16 cellular contexts compared by ENCODE assay signal in the genomic region with DNA sequence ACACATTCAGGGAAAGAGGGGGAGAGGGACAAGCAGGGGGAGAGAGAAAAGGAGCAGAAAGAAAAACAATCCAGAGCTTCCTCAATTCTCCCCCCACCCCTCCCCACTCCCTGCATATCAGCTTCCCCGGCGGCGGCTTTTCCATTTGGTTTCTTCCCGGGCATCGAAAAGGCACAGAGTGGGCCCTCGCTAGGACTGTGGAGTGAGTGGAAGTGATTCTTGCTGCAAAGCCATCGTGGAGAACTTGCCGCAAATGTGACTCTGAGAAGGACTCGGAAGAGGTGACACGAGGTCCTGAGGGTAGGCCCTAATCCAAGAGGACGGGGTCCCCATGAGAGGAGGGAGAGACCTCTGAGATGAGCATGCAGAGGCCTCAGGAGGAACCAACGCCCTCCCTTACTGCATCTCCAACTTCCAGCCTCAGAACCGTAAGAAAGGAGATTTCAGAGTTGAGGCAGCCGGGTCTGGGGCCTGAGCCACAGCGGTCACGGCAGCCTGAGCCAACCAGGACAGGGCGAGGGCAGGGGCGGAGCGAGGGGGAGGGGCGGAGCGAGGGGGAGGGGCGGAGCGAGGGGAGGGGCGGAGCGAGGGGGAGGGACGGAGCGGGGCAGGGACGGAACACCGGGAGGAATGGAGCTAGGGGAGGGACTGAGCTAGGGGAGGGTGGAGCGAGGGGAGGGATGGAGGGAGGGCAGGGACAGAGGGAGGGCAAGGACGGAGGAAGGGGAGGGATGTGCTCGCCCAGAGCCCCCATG. TPM values are rescaled to one million over a fixed set of nuclear protein-coding genes. Genes with fewer than 3 reads are reported as not detected.
DNase-seq lines count a peak whose midpoint lies in the region; ATAC-seq and TF ChIP-seq lines count a peak whose summit lies in the region.
"Had no signal": no experiment of that assay in that cellular context is flagged by ENCODE, and none has a peak within 500 bp of the region (broad histone marks: within the 10 kb centered on the region; RNA-seq: fewer than 3 reads in every experiment).

No MANE protein-coding gene starts in this region.

- TF ChIP-seq POLR2A in Peyer's patch (IDR thresholded peaks at IDR 0.05), result no peak

- H3K27ac Mint-ChIP-seq in nephron progenitor cell, result peak overlapping the region; percentile 73
- no peak overlapping the region for H3K27ac Mint-ChIP-seq in Caco-2 (ENCODE audit: unreplicated experiment)
- H3K27ac Mint-ChIP-seq: B cell; IgD-negative memory B cell; memory B cell; stimulated activated memory B cell treated with anti-CD40 and anti-IgM and Interleukin-4, amounts not matched to agents 10 μg/mL and 1 μg/mL and 100 μg/mL, for 72 hours had no signal

- TF ChIP-seq CTCF in Peyer's patch (IDR thresholded peaks at IDR 0.05) (no peak), heart right ventricle (IDR thresholded peaks at IDR 0.05) (no peak), nephron progenitor cell (IDR thresholded peaks at IDR 0.05) (no peak), Caco-2 (IDR thresholded peaks at IDR 0.05; ENCODE audit: insufficient read depth in 1 of 2, low read depth in 1 of 2, low read length in 1 of 2, severe bottlenecking in 1 of 2, unreplicated experiment in 1 of 2) (no peak)

- peak; percentile 51 for DNase-seq in AG20443 (ENCODE audit: low spot score)
- DNase-seq in Peyer's patch, result peak in 2 of 3 donors; percentile 44 to 46
- peak; percentile 34 to 40 for DNase-seq in heart right ventricle
- no peak for DNase-seq in nephron progenitor cell
- DNase-seq in Caco-2, result no peak
- DNase-seq in stimulated activated naive CD8-positive, alpha-beta T cell treated with anti-CD3 and anti-CD28 coated beads, Interleukin-15, Interleukin-2, amounts not matched to agents 100 U/mL and 50 U/mL, for 24 hours, result no peak
- DNase-seq: NCI-H1436 treated with DMSO at 0.1 percent for 48 hours, NCI-H526, SHP77 treated with DMSO at 0.1 percent for 48 hours had no signal

- no peaks in the 10 kb centered on the region for H3K27me3 ChIP-seq in Peyer's patch
- peaks cover 0 to 16% (median 0%) of the 10 kb centered on the region in 7 donors for H3K27me3 ChIP-seq in heart right ventricle
- H3K27me3 ChIP-seq in Caco-2 (replicated peaks; ENCODE audit: control insufficient read depth, insufficient read depth, low read length), result no peaks in the 10 kb centered on the region

- H3K36me3 ChIP-seq in Peyer's patch, result peaks cover 0 to 16% (median 0%) of the 10 kb centered on the region in 3 donors
- peaks cover 0 to 24% (median 4%) of the 10 kb centered on the region in 9 donors for H3K36me3 ChIP-seq in heart right ventricle
- H3K36me3 ChIP-seq in Caco-2 (ENCODE audit: control insufficient read depth, insufficient read depth, low read length), result no peaks in the 10 kb centered on the region; the same call in 1 of the 2 replicates

- ATAC-seq in heart right ventricle (peak; percentile 30 to 86 (median 76)), HG02610 (IDR thresholded peaks at IDR 0.05; ENCODE audit: unreplicated experiment) (no peak), HG02870 (IDR thresholded peaks at IDR 0.05; ENCODE audit: unreplicated experiment) (no peak)
- no peak for ATAC-seq in stimulated activated naive CD8-positive, alpha-beta T cell treated with anti-CD3 and anti-CD28 coated beads, Interleukin-15, Interleukin-2, amounts not matched to agents 100 U/mL and 50 U/mL, for 24 hours
- ATAC-seq: stimulated activated memory B cell treated with anti-CD40 and anti-IgM and Interleukin-4, amounts not matched to agents 10 μg/mL and 1 μg/mL and 100 μg/mL, for 72 hours had no signal

- no peaks in the 10 kb centered on the region for H3K27me3 Mint-ChIP-seq in nephron progenitor cell (ENCODE audit: low read depth, poor library complexity)
- H3K27me3 Mint-ChIP-seq in Caco-2 (ENCODE audit: insufficient read depth, unreplicated experiment), result no peaks in the 10 kb centered on the region
- H3K27me3 Mint-ChIP-seq: B cell; IgD-negative memory B cell; memory B cell; stimulated activated memory B cell treated with anti-CD40 and anti-IgM and Interleukin-4, amounts not matched to agents 10 μg/mL and 1 μg/mL and 100 μg/mL, for 72 hours had no signal

- H3K4me3 Mint-ChIP-seq in nephron progenitor cell (no peak overlapping the region), Caco-2 (ENCODE audit: unreplicated experiment) (no peak overlapping the region)
- H3K4me3 Mint-ChIP-seq: B cell; IgD-negative memory B cell; memory B cell; stimulated activated memory B cell treated with anti-CD40 and anti-IgM and Interleukin-4, amounts not matched to agents 10 μg/mL and 1 μg/mL and 100 μg/mL, for 72 hours had no signal

- H3K36me3 Mint-ChIP-seq in nephron progenitor cell (ENCODE audit: low read depth) (peaks cover 48% of the 10 kb centered on the region), Caco-2 (ENCODE audit: insufficient read depth, unreplicated experiment) (peaks cover 69% of the 10 kb centered on the region)

- H3K27ac ChIP-seq in Peyer's patch (no peak overlapping the region), heart right ventricle (no peak overlapping the region)

- peaks cover 40% of the 10 kb centered on the region for H3K4me1 Mint-ChIP-seq in nephron progenitor cell
- peaks cover 12% of the 10 kb centered on the region for H3K4me1 Mint-ChIP-seq in Caco-2 (ENCODE audit: low read depth, unreplicated experiment)

- CTCF ChIA-PET in Caco-2 (lab: Charles Lee), result no interaction called here

- intact Hi-C loops in heart right ventricle (cut with DNase I) (no loop called here), Caco-2 (cut with micrococcal nuclease; ENCODE audit: unreplicated experiment) (no loop called here)

- POLR2A ChIA-PET in Caco-2 (lab: Charles Lee), result no interaction called here

- H3K4me3 ChIP-seq in Peyer's patch (no peak overlapping the region), heart right ventricle (peak overlapping the region in 2 of 10 donors; percentile 24), Caco-2 (ENCODE audit: low read depth, low read length) (no peak overlapping the region)
- H3K4me3 ChIP-seq: HAP-1 had no signal

- H3K4me1 ChIP-seq in Peyer's patch (no peaks in the 10 kb centered on the region), heart right ventricle (peaks cover 0 to 7% (median 0%) of the 10 kb centered on the region in 9 donors), Caco-2 (peaks cover 6% of the 10 kb centered on the region)
- H3K4me1 ChIP-seq: HAP-1 had no signal

- H3K9me3 ChIP-seq in Peyer's patch (no peaks in the 10 kb centered on the region), heart right ventricle (peaks cover 0 to 3% (median 0%) of the 10 kb centered on the region in 11 donors), Caco-2 (no peaks in the 10 kb centered on the region)
- H3K9me3 ChIP-seq: HAP-1 had no signal

- H3K9me3 Mint-ChIP-seq in nephron progenitor cell (peaks cover 10% of the 10 kb centered on the region), Caco-2 (ENCODE audit: unreplicated experiment) (peaks cover 10% of the 10 kb centered on the region)
- H3K9me3 Mint-ChIP-seq: IgD-negative memory B cell, memory B cell had no signal

- no TSS peak for BruUV-seq in Caco-2 (replicated peaks; lab: Mats Ljungman, UMichigan)

- 48 to 83% methylated on average over 28 to 32 of the region's 32 CpGs for WGBS in heart right ventricle, 2 donors

RNA-seq across cellular contexts. Expression of a gene that starts 21.2 kb away (rescaled TPM):
- total RNA-seq in Peyer's patch, result 1 to 10 TPM in 2 of 4 donors, under 1 TPM in 2; 0.47 to 5.0 (median 0.95) TPM
- total RNA-seq in heart right ventricle, result 1 to 10 TPM in 2 of 10 donors, under 1 TPM in 8; 0.28 to 1.8 (median 0.68) TPM
- under 1 TPM; 0.38 to 0.44 TPM for polyA plus RNA-seq in heart right ventricle
- 0.36 and 0.37 TPM in 2 replicates for total RNA-seq in Caco-2 (2022)

Comparison
In these comparisons a context has a peak if more than half of its experiments do, and no peak if none do; other contexts are left out.
1. DNase-seq: peak in AG20443 (single experiment), Peyer's patch (2 of 3) and heart right ventricle (2 of 2); none in nephron progenitor cell (single experiment), Caco-2 (0 of 2) and stimulated activated naive CD8-positive, alpha-beta T cell treated with anti-CD3 and anti-CD28 coated beads, Interleukin-15, Interleukin-2, amounts not matched to agents 100 U/mL and 50 U/mL, for 24 hours (single experiment).
2. ATAC-seq: peak in heart right ventricle (8 of 8); none in stimulated activated naive CD8-positive, alpha-beta T cell treated with anti-CD3 and anti-CD28 coated beads, Interleukin-15, Interleukin-2, amounts not matched to agents 100 U/mL and 50 U/mL, for 24 hours (single experiment), HG02610 (single experiment) and HG02870 (single experiment).